18 cellular contexts compared by ENCODE assay signal in the genomic region with DNA sequence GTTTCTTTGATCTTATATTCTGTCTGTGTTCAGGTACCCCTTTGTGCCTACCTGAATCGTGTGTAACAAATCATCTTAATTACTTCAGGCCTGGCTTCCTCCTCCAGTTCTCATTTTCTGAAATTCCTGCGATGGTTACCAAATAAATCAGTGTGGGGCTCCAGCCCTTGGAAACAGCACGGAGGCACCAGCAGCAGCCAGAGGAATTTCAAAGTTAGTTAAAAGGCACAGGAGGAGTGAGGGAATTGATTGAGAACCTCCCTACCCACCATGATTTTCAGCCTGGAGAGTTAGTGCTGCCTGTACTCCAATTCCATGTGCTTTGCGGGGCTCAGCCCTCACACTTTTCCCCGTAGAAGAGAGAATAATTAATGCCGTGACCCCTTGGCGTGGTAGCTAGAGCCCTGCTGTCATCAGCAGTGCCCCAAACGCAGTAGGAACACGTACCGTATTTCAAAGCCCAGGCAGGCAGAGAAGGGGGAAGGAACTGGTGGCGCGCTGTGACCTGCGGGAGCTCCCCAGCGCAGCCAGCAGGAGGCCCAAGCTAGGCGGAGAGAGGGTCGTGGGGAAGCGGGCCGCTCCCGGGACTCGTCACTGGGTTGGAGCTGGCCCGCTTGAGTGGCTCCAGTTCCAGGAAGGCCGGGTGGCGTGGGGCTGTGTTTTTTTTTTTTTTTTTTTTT.
DNase-seq lines count a peak whose midpoint lies in the region; ATAC-seq and TF ChIP-seq lines count a peak whose summit lies in the region.
"Had no signal": no experiment of that assay in that cellular context is flagged by ENCODE, and none has a peak within 500 bp of the region (broad histone marks: within the 10 kb centered on the region; RNA-seq: fewer than 3 reads in every experiment).

No MANE protein-coding gene starts in this region.

- H3K4me3 ChIP-seq in AG04449 (ENCODE audit: low read depth, low read length) (no peak overlapping the region), HUES64 (ENCODE audit: low read length) (no peak overlapping the region; the same call in 1 of the 2 replicates), aorta (ENCODE audit: low read length in 2 of 2) (no peak overlapping the region)
- H3K4me3 ChIP-seq: vagina had no signal

- H3K4me1 ChIP-seq in HUES64 (ENCODE audit: insufficient read depth, low read length) (peaks cover 38% of the 10 kb centered on the region), foreskin keratinocyte (no peaks in the 10 kb centered on the region), aorta (ENCODE audit: control insufficient read depth in 1 of 2, insufficient read depth in 2 of 2, low read length in 2 of 2) (no peaks in the 10 kb centered on the region)
- H3K4me1 ChIP-seq: vagina had no signal

- H3K27ac Mint-ChIP-seq in nephron: peak overlapping the region; percentile 92 to 96 (median 92)
- H3K27ac Mint-ChIP-seq: activated naive CD8-positive, alpha-beta T cell treated with anti-CD3 and anti-CD28 coated beads, Interleukin-2, amount 50 U/mL, for 24 hours; activated T-helper 17 cell treated with anti-CD3 and anti-CD28 coated beads, Interleukin-2, amount 50 U/mL, for 72 hours; HFFc6 had no signal

- ATAC-seq in foreskin keratinocyte: peak; percentile 62
- ATAC-seq in aorta (ENCODE audit: low FRiP score): no peak
- no peak for ATAC-seq in activated CD4-positive, CD25-positive, alpha-beta regulatory T cell treated with anti-CD3 and anti-CD28 coated beads, Interleukin-2, amount 50 U/mL, for 24 hours
- ATAC-seq: activated naive CD8-positive, alpha-beta T cell treated with anti-CD3 and anti-CD28 coated beads, Interleukin-2, amount 50 U/mL, for 24 hours; activated T-helper 17 cell treated with anti-CD3 and anti-CD28 coated beads, Interleukin-2, amount 50 U/mL, for 72 hours had no signal

- intact Hi-C loops in aorta (cut with DNase I): no loop called here

- peak overlapping the region; percentile 16; the same call in 1 of the 2 replicates for H3K27ac ChIP-seq in HUES64 (ENCODE audit: low read depth, low read length)
- no peak overlapping the region for H3K27ac ChIP-seq in foreskin keratinocyte
- no peak overlapping the region for H3K27ac ChIP-seq in aorta (ENCODE audit: low read depth in 1 of 2, low read length in 2 of 2)
- H3K27ac ChIP-seq: neutrophil, vagina had no signal

- H3K9me3 ChIP-seq in HUES64 (ENCODE audit: insufficient read depth, low read depth, low read length) (no peaks in the 10 kb centered on the region), aorta (ENCODE audit: control insufficient read depth, low read length) (peaks cover 2% of the 10 kb centered on the region)
- H3K9me3 ChIP-seq: neutrophil, vagina had no signal

- peaks cover 12% of the 10 kb centered on the region for H3K9me3 Mint-ChIP-seq in nephron
- H3K9me3 Mint-ChIP-seq: activated naive CD8-positive, alpha-beta T cell treated with anti-CD3 and anti-CD28 coated beads, Interleukin-2, amount 50 U/mL, for 24 hours; activated T-helper 17 cell treated with anti-CD3 and anti-CD28 coated beads, Interleukin-2, amount 50 U/mL, for 72 hours; HFFc6 had no signal

- H3K9ac ChIP-seq in HUES64 (ENCODE audit: low read depth, low read length): peak overlapping the region; percentile 23; the same call in 1 of the 2 replicates

- peaks cover 11% of the 10 kb centered on the region for H3K27me3 Mint-ChIP-seq in nephron (ENCODE audit: low read depth)

- H3K27me3 ChIP-seq in HUES64 (ENCODE audit: insufficient read depth, low read length): peaks cover 11% of the 10 kb centered on the region
- H3K27me3 ChIP-seq in foreskin keratinocyte: no peaks in the 10 kb centered on the region
- no peaks in the 10 kb centered on the region for H3K27me3 ChIP-seq in aorta (ENCODE audit: control insufficient read depth in 1 of 2, insufficient read depth in 2 of 2, low read length in 1 of 2)
- H3K27me3 ChIP-seq: vagina had no signal

- 74% methylated on average over 21 of the region's 23 CpGs for WGBS in HUES64
- 58% methylated on average over 23 of the region's 23 CpGs for WGBS in aorta, 2 donors

- H3K36me3 ChIP-seq in HUES64 (ENCODE audit: insufficient read depth, low read length): no peaks in the 10 kb centered on the region
- H3K36me3 ChIP-seq in aorta (ENCODE audit: control insufficient read depth in 1 of 2, insufficient read depth in 2 of 2, low read length in 1 of 2): no peaks in the 10 kb centered on the region
- H3K36me3 ChIP-seq: neutrophil, vagina had no signal

- peaks cover 43% of the 10 kb centered on the region for H3K4me1 Mint-ChIP-seq in nephron
- H3K4me1 Mint-ChIP-seq: activated naive CD8-positive, alpha-beta T cell treated with anti-CD3 and anti-CD28 coated beads, Interleukin-2, amount 50 U/mL, for 24 hours; activated T-helper 17 cell treated with anti-CD3 and anti-CD28 coated beads, Interleukin-2, amount 50 U/mL, for 72 hours had no signal

- peak overlapping the region; percentile 52 to 67 (median 54) for H3K4me3 Mint-ChIP-seq in nephron
- H3K4me3 Mint-ChIP-seq: activated naive CD8-positive, alpha-beta T cell treated with anti-CD3 and anti-CD28 coated beads, Interleukin-2, amount 50 U/mL, for 24 hours; activated T-helper 17 cell treated with anti-CD3 and anti-CD28 coated beads, Interleukin-2, amount 50 U/mL, for 72 hours; HFFc6 had no signal

- POLR2A ChIA-PET in AG04449 (lab: Yijun Ruan, JAX): no interaction called here

- TF ChIP-seq CTCF in AG04449 (IDR thresholded peaks at IDR 0.05; ENCODE audit: insufficient read depth, low read length, missing control alignments): peak; percentile 16
- TF ChIP-seq CTCF in foreskin keratinocyte (conservative IDR thresholded peaks at IDR 0.05): peak; percentile 28
- TF ChIP-seq CTCF in nephron (IDR thresholded peaks at IDR 0.05; ENCODE audit: unreplicated experiment in 3 of 3): peak in 2 of 3 experiments; percentile 7 to 45

- no peaks in the 10 kb centered on the region for H3K36me3 Mint-ChIP-seq in nephron (ENCODE audit: low read depth)

- no peak for DNase-seq in AG04449 (ENCODE audit: low read depth, low spot score)
- no peak for DNase-seq in foreskin keratinocyte
- DNase-seq in GM03348 (ENCODE audit: low spot score): no peak
- no peak for DNase-seq in activated CD4-positive, alpha-beta T cell treated with anti-CD3 and anti-CD28 coated beads, Interleukin-2, amount 50 U/mL, for 48 hours
- no peak for DNase-seq in aorta
- DNase-seq: ACHN; activated CD4-positive, CD25-positive, alpha-beta regulatory T cell; activated naive CD8-positive, alpha-beta T cell treated with anti-CD3 and anti-CD28 coated beads, Interleukin-2, amount 50 U/mL, for 24 hours; HFFc6; MV-4-11; NCI-H1930; stimulated activated CD4-positive, alpha-beta T cell treated with anti-CD3 and anti-CD28 coated beads, Interleukin-2, amount 100 ng/mL, for 24 hours had no signal

- CTCF ChIA-PET in AG04449 (lab: Yijun Ruan, JAX): interaction anchor here (1.0 to 8.7 kb wide), 2 partner anchors 13 to 28 kb away, joined by 3 to 66 read pairs; no protein-coding TSS in a partner anchor
